1 cellular context compared by ENCODE assay signal in the genomic region with DNA sequence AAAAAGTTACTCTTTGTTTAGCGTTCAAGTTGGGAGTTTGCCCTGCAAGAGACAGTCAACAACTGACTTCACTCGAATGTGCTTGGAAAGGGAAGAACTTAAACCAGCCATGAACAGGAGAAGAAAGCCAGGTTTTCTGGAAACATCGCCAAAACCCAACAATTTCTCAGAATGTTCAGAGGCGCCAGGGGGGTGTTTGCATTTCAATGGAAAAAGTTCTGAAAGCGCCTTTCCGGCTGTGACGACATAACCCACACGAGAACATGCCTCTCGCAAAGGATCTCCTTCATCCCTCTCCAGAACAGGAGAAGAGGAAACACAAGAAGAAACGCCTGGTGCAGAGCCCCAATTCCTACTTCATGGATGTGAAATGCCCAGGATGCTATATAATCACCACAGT.
TF ChIP-seq lines count a peak whose summit lies in the region.

No MANE protein-coding gene starts in this region.

TF ChIP-seq in GM23338, 12 proteins besides CTCF, POLR2A, EP300 and RAD21 (continued from another document):
- TF ChIP-seq EZH2phosphoT487 (IDR thresholded peaks at IDR 0.05; ENCODE audit: unreplicated experiment), result no peak
- TF ChIP-seq NANOG (IDR thresholded peaks at IDR 0.05; ENCODE audit: borderline replicate concordance), result no peak
